In the genomic region with DNA sequence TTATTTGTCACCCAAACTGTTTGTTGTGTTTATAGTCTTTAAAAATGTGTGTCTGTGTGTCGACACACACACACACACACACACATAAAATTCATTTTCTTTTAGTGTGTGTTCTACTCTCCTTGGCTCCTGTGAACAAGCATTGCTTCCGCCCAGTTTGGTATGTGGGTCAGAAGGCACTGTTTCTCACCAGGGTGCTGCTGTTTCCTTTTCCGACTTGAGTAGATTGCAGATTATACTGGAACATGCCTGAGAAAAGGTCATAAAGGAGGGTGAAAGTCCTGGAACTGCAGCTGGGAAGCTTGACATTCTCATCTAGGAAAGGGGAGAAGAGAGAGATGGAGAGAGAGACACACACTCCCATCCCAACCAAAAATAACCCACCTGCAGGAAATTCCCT, we compare ENCODE assay signal across 20 cellular contexts.
A peak's percentile ranks its signal among the peaks of the same experiment; 100 is the strongest.
DNase-seq lines count a peak whose midpoint lies in the region; ATAC-seq and TF ChIP-seq lines count a peak whose summit lies in the region.
"Had no signal": no experiment of that assay in that cellular context is flagged by ENCODE, and none has a peak within 500 bp of the region (broad histone marks: within the 10 kb centered on the region; RNA-seq: fewer than 3 reads in every experiment).

No MANE protein-coding gene starts in this region.

- H3K36me3 Mint-ChIP-seq in activated T-cell treated with anti-CD3 and anti-CD28 coated beads, Interleukin-2, amount 50 U/mL, for 24 hours (ENCODE audit: low read depth) = no peaks in the 10 kb centered on the region

- 79% methylated on average over 3 of the region's 3 CpGs for WGBS in SK-N-SH (ENCODE audit: low lambda C conversion rate)
- 67% methylated on average over 2 of the region's 3 CpGs; no CpG with 5 or more reads in 1 of the 2 experiments for WGBS in mesodermal cell (ENCODE audit: insufficient coverage in 2 of 2), 2 experiments
- 38 to 48% methylated on average over 3 of the region's 3 CpGs for WGBS in tibial nerve, 2 donors

- no peaks in the 10 kb centered on the region for H3K27me3 Mint-ChIP-seq in activated T-cell treated with anti-CD3 and anti-CD28 coated beads, Interleukin-2, amount 50 U/mL, for 24 hours
- H3K27me3 Mint-ChIP-seq: stimulated activated memory B cell treated with anti-CD40 and anti-IgM and Interleukin-4, amounts not matched to agents 10 μg/mL and 1 μg/mL and 100 μg/mL, for 72 hours had no signal

- H3K27ac ChIP-seq in SK-N-SH (ENCODE audit: low read depth in 2 of 2, low read length in 1 of 2) = peak overlapping the region in 1 of 2 experiments; percentile 28; a peak in 2 of 4 replicates
- H3K27ac ChIP-seq in mesodermal cell (ENCODE audit: low read depth, low read length, severe bottlenecking) = peak overlapping the region; percentile 17
- peak overlapping the region in 3 of 4 donors; percentile 45 to 77 (median 69) for H3K27ac ChIP-seq in tibial nerve
- H3K27ac ChIP-seq: GM23248, parathyroid adenoma had no signal

- no peaks in the 10 kb centered on the region for H3K79me2 ChIP-seq in SK-N-SH (ENCODE audit: insufficient read depth)
- H3K79me2 ChIP-seq: parathyroid adenoma had no signal

- H3F3A ChIP-seq in SK-N-SH (replicated peaks; ENCODE audit: insufficient read depth) = peaks cover 9% of the 10 kb centered on the region

- no peak overlapping the region for H3K9ac ChIP-seq in SK-N-SH
- H3K9ac ChIP-seq: GM23248, parathyroid adenoma had no signal

- H3K4me1 ChIP-seq in SK-N-SH (ENCODE audit: control insufficient read depth in 1 of 2, insufficient read depth in 2 of 2, low read depth in 1 of 2, low read length in 1 of 2) = peaks cover 11 to 15% of the 10 kb centered on the region in 2 experiments; a peak in 3 of 4 replicates
- H3K4me1 ChIP-seq in mesodermal cell (ENCODE audit: control insufficient read depth, insufficient read depth, low read length, poor library complexity, severe bottlenecking) = no peaks in the 10 kb centered on the region
- peaks cover 0 to 31% (median 12%) of the 10 kb centered on the region in 4 donors for H3K4me1 ChIP-seq in tibial nerve
- H3K4me1 ChIP-seq: parathyroid adenoma had no signal

- no peaks in the 10 kb centered on the region for H3K27me3 ChIP-seq in SK-N-SH (ENCODE audit: insufficient read depth)
- H3K27me3 ChIP-seq in tibial nerve = no peaks in the 10 kb centered on the region

- no peak for ATAC-seq in GM19395 (IDR thresholded peaks at IDR 0.05; ENCODE audit: unreplicated experiment)
- ATAC-seq: stimulated activated memory B cell treated with anti-CD40 and anti-IgM and Interleukin-4, amounts not matched to agents 10 μg/mL and 1 μg/mL and 100 μg/mL, for 72 hours had no signal

- intact Hi-C loops in posterior vena cava (cut with DNase I) = loop anchor here (10.0 kb wide), 1 partner anchor 387 kb away; the partner anchor contains the start of gene TBX2 (in 2 of the 2)

- H3K4me3 ChIP-seq in SK-N-SH (ENCODE audit: low read depth in 2 of 2, low read length in 1 of 2) (no peak overlapping the region), mesodermal cell (ENCODE audit: extremely low read depth, insufficient read depth, low read length, poor library complexity, severe bottlenecking) (no peak overlapping the region), tibial nerve (no peak overlapping the region)
- H3K4me3 ChIP-seq: GM23248 had no signal

- no peaks in the 10 kb centered on the region for H3K9me3 Mint-ChIP-seq in activated T-cell treated with anti-CD3 and anti-CD28 coated beads, Interleukin-2, amount 50 U/mL, for 24 hours
- H3K9me3 Mint-ChIP-seq: stimulated activated memory B cell treated with anti-CD40 and anti-IgM and Interleukin-4, amounts not matched to agents 10 μg/mL and 1 μg/mL and 100 μg/mL, for 72 hours had no signal

- POLR2A ChIA-PET in SK-N-SH (lab: Yijun Ruan, JAX) = no interaction called here

- H3K4me3 Mint-ChIP-seq in activated T-cell treated with anti-CD3 and anti-CD28 coated beads, Interleukin-2, amount 50 U/mL, for 24 hours = no peak overlapping the region
- H3K4me3 Mint-ChIP-seq: CD14-positive monocyte; stimulated activated memory B cell treated with anti-CD40 and anti-IgM and Interleukin-4, amounts not matched to agents 10 μg/mL and 1 μg/mL and 100 μg/mL, for 72 hours had no signal

- H4K20me1 ChIP-seq in SK-N-SH (ENCODE audit: insufficient read depth) = no peaks in the 10 kb centered on the region

- no peaks in the 10 kb centered on the region for H3K36me3 ChIP-seq in SK-N-SH (replicated peaks in 1 of 2; ENCODE audit: control insufficient read depth in 1 of 2, insufficient read depth in 2 of 2, low read length in 1 of 2)
- H3K36me3 ChIP-seq in mesodermal cell (ENCODE audit: control insufficient read depth, insufficient read depth, low read length) = no peaks in the 10 kb centered on the region
- no peaks in the 10 kb centered on the region for H3K36me3 ChIP-seq in tibial nerve

- no peak for TF ChIP-seq POLR2A in tibial nerve (IDR thresholded peaks at IDR 0.05)

- H3K4me2 ChIP-seq in SK-N-SH = 0 out of 2 replicates have a peak overlapping the region, but pooled peaks have one; percentile 22

- CTCF ChIA-PET in SK-N-SH (lab: Yijun Ruan, JAX) = interaction anchor here (0.7 kb wide), 1 partner anchor 577 kb away, joined by 3 read pairs; no protein-coding TSS in a partner anchor

- DNase-seq in SK-N-SH (no peak), foreskin melanocyte (peak; percentile 23), tibial nerve (ENCODE audit: low spot score in 2 of 2) (no peak), posterior vena cava (ENCODE audit: low spot score) (no peak)
- no peak for DNase-seq in activated T-cell treated with anti-CD3 and anti-CD28 coated beads, Interleukin-2, amount 50 U/mL, for 24 hours
- DNase-seq: activated CD4-positive, alpha-beta T cell treated with anti-CD3 and anti-CD28 coated beads, Interleukin-2, amount 50 U/mL, for 48 hours; aorta; GDM1; GM23248; Karpas-422; mammary epithelial cell; NCI-H187; NCI-H774; stimulated activated CD4-positive, alpha-beta T cell treated with anti-CD3 and anti-CD28 coated beads, Interleukin-4, amount 100 ng/mL, for 4 hours; T-helper 9 cell had no signal

- TF ChIP-seq EP300 in SK-N-SH (IDR thresholded peaks at IDR 0.05; ENCODE audit: borderline replicate concordance in 1 of 2, low read depth in 1 of 2, low read length in 1 of 2) = no peak
- TF ChIP-seq EP300 in tibial nerve (IDR thresholded peaks at IDR 0.05) = peak in 1 of 2 donors; percentile 12

- no peaks in the 10 kb centered on the region for H3K9me3 ChIP-seq in SK-N-SH
- no peaks in the 10 kb centered on the region for H3K9me3 ChIP-seq in mesodermal cell (ENCODE audit: control insufficient read depth, low read length)
- no peaks in the 10 kb centered on the region for H3K9me3 ChIP-seq in tibial nerve

- H3K27ac Mint-ChIP-seq in activated T-cell treated with anti-CD3 and anti-CD28 coated beads, Interleukin-2, amount 50 U/mL, for 24 hours = no peak overlapping the region
- H3K27ac Mint-ChIP-seq: CD14-positive monocyte; stimulated activated memory B cell treated with anti-CD40 and anti-IgM and Interleukin-4, amounts not matched to agents 10 μg/mL and 1 μg/mL and 100 μg/mL, for 72 hours had no signal

- TF ChIP-seq CTCF in SK-N-SH (IDR thresholded peaks at IDR 0.05) (no peak), tibial nerve (IDR thresholded peaks at IDR 0.05) (no peak)

- no peak overlapping the region for H2AFZ ChIP-seq in SK-N-SH (ENCODE audit: low read depth)
- H2AFZ ChIP-seq: GM23248, parathyroid adenoma had no signal

- no peaks in the 10 kb centered on the region for H3K4me1 Mint-ChIP-seq in activated T-cell treated with anti-CD3 and anti-CD28 coated beads, Interleukin-2, amount 50 U/mL, for 24 hours (ENCODE audit: low read depth)
- H3K4me1 Mint-ChIP-seq: CD14-positive monocyte had no signal

- no peak for TF ChIP-seq RAD21 in SK-N-SH (IDR thresholded peaks at IDR 0.05; ENCODE audit: low read length)

- H3K9me2 ChIP-seq in SK-N-SH = no peaks in the 10 kb centered on the region

TF ChIP-seq in SK-N-SH, 30 proteins besides CTCF, POLR2A, EP300 and RAD21:
- TF ChIP-seq TCF12 (IDR thresholded peaks at IDR 0.05) = no peak
- TF ChIP-seq GABPA (IDR thresholded peaks at IDR 0.05; ENCODE audit: low read depth) = no peak
- TF ChIP-seq SIN3A (IDR thresholded peaks at IDR 0.05; ENCODE audit: borderline replicate concordance, low read depth, low read length) = no peak
- TF ChIP-seq, protein P1, sequence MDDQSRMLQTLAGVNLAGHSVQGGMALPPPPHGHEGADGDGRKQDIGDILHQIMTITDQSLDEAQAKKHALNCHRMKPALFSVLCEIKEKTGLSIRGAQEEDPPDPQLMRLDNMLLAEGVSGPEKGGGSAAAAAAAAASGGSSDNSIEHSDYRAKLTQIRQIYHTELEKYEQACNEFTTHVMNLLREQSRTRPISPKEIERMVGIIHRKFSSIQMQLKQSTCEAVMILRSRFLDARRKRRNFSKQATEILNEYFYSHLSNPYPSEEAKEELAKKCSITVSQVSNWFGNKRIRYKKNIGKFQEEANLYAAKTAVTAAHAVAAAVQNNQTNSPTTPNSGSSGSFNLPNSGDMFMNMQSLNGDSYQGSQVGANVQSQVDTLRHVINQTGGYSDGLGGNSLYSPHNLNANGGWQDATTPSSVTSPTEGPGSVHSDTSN (IDR thresholded peaks at IDR 0.05) = no peak
- no peak for TF ChIP-seq CHD2 (IDR thresholded peaks at IDR 0.05; ENCODE audit: low read length, partially characterized antibody)
- no peak for TF ChIP-seq USF1 (IDR thresholded peaks at IDR 0.05; ENCODE audit: borderline replicate concordance, low read depth)
